ENCODE assay signal across 9 cellular contexts in the genomic region with DNA sequence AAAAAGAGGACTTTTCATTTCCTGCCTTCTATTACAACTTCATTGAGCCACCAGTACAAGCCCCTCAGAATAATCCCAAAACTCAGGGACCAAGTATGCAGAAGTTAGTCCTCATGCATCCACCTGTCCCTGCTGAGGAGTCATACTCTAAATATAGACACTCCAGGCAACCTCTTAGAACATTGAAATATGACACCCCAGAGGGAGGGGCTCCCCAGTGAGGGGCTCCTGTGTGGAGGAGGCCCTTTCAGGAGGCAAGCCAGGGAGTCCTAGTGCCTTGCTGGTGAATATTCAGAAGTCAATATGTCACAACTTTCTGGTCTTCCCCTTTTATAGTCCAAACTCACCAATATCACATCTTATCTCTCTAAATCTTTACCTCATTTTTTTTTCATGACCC. TPM values are rescaled to one million over a fixed set of nuclear protein-coding genes. Genes with fewer than 3 reads are reported as not detected.
DNase-seq lines count a peak whose midpoint lies in the region; ATAC-seq and TF ChIP-seq lines count a peak whose summit lies in the region.
"Had no signal": no experiment of that assay in that cellular context is flagged by ENCODE, and none has a peak within 500 bp of the region (broad histone marks: within the 10 kb centered on the region; RNA-seq: fewer than 3 reads in every experiment).

No MANE protein-coding gene starts in this region.

- no peak overlapping the region for H3K4me3 ChIP-seq in PC-3 (ENCODE audit: low read length)
- H3K4me3 ChIP-seq in ovary: no peak overlapping the region
- H3K4me3 ChIP-seq: skin epidermis had no signal

- H4K20me1 ChIP-seq in PC-3 (ENCODE audit: low read length): no peaks in the 10 kb centered on the region

- DNase-seq in M059J (ENCODE audit: low read depth) (peak; percentile 41), PC-3 (peak; percentile 8), islet precursor cell (peak; percentile 75), ovary (no peak)
- DNase-seq: activated CD4-positive, alpha-beta T cell treated with anti-CD3 and anti-CD28 coated beads for 4 hours had no signal

- H3K36me3 ChIP-seq in PC-3 (ENCODE audit: low read depth, low read length) (no peaks in the 10 kb centered on the region), ovary (no peaks in the 10 kb centered on the region)

- no peak overlapping the region for H3K27ac ChIP-seq in PC-3 (ENCODE audit: low read length)
- H3K27ac ChIP-seq in ovary: no peak overlapping the region
- H3K27ac ChIP-seq: skin epidermis had no signal

- TF ChIP-seq CTCF in PC-3 (conservative IDR thresholded peaks at IDR 0.05; ENCODE audit: low read depth, low read length) (no peak), ovary (IDR thresholded peaks at IDR 0.05) (no peak)

- CTCF ChIA-PET in PC-3 (lab: Charles Lee): no interaction called here

- no peak for TF ChIP-seq POLR2A in ovary (IDR thresholded peaks at IDR 0.05)

- BruUV-seq in PC-3 (replicated peaks; lab: Mats Ljungman, UMichigan): no TSS peak

- ATAC-seq in GM21447 (IDR thresholded peaks at IDR 0.05; ENCODE audit: unreplicated experiment) (peak; percentile 28), PC-3 (no peak), GM19023 (IDR thresholded peaks at IDR 0.05; ENCODE audit: unreplicated experiment) (no peak), HG03442 (IDR thresholded peaks at IDR 0.05; ENCODE audit: unreplicated experiment) (no peak)

- peaks cover 23% of the 10 kb centered on the region for H3K79me2 ChIP-seq in PC-3 (ENCODE audit: low read length)

- no peaks in the 10 kb centered on the region for H3K9me2 ChIP-seq in PC-3 (replicated peaks; ENCODE audit: low read length)

- H3K4me2 ChIP-seq in PC-3 (ENCODE audit: low read length): no peak overlapping the region

- POLR2A ChIA-PET in PC-3 (lab: Charles Lee; ENCODE audit: unreplicated experiment): no interaction called here

- no peak overlapping the region for H3K9ac ChIP-seq in PC-3 (ENCODE audit: low read length)

- H3K4me1 ChIP-seq in PC-3 (ENCODE audit: insufficient read depth, low read length) (peaks cover 18% of the 10 kb centered on the region; the same call in 1 of the 2 replicates), ovary (ENCODE audit: insufficient read depth) (peaks cover 2% of the 10 kb centered on the region)

- H2AFZ ChIP-seq in PC-3 (ENCODE audit: low read length): no peak overlapping the region

- H3F3A ChIP-seq in PC-3 (ENCODE audit: low read length, unreplicated experiment): no peaks in the 10 kb centered on the region

- no peaks in the 10 kb centered on the region for H3K27me3 ChIP-seq in PC-3 (ENCODE audit: low read length)
- H3K27me3 ChIP-seq in ovary: no peaks in the 10 kb centered on the region

- no peak for TF ChIP-seq EP300 in ovary (IDR thresholded peaks at IDR 0.05)

- H3K9me3 ChIP-seq in PC-3 (ENCODE audit: low read length) (no peaks in the 10 kb centered on the region), ovary (no peaks in the 10 kb centered on the region)

- intact Hi-C loops in PC-3 (cut with micrococcal nuclease): loop anchor here (5.0 kb wide), 1 partner anchor 138 kb away; no protein-coding TSS in a partner anchor
- intact Hi-C loops in ovary (cut with DNase I): no loop called here

RNA-seq across cellular contexts. Expression of a gene that starts 1.5 kb away (rescaled TPM):
- 71.8 and 89.8 TPM in 2 replicates for total RNA-seq in M059J (2014; rRNA removed; shearing (Covaris generic))
- total RNA-seq in PC-3 (2014; rRNA removed) (33.7 and 52.8 TPM in 2 replicates), ovary (10 to 100 TPM; 13.7 to 38.3 (median 34.9) TPM)
- 10 to 100 TPM; 29.7 to 76.8 TPM for polyA plus RNA-seq in ovary

RNA-seq across cellular contexts. Expression of a gene that starts 3.6 kb away (rescaled TPM):
- 49.3 and 78.8 TPM in 2 replicates for total RNA-seq in M059J (2014; rRNA removed; shearing (Covaris generic))
- total RNA-seq in PC-3 (2014; rRNA removed) (13.6 and 16.0 TPM in 2 replicates), ovary (10 to 100 TPM; 37.8 to 68.8 (median 57.6) TPM)
- 10 to 100 TPM; 37.5 to 56.5 TPM for polyA plus RNA-seq in ovary

RNA-seq across cellular contexts. Expression of a gene that starts 40.3 kb away (rescaled TPM):
- 28.9 and 44.5 TPM in 2 replicates for total RNA-seq in M059J (2014; rRNA removed; shearing (Covaris generic))
- total RNA-seq in PC-3 (2014; rRNA removed) (0.58 and 0.98 TPM in 2 replicates), ovary (10 to 100 TPM; 36.4 to 90.4 (median 73.7) TPM)
- 10 to 100 TPM; 48.0 to 77.1 TPM for polyA plus RNA-seq in ovary

Comparison
In these comparisons a context has a peak if more than half of its experiments do, and no peak if none do; other contexts are left out.
1. DNase-seq: peak in M059J (single experiment), PC-3 (single experiment) and islet precursor cell (single experiment); none in ovary (0 of 5).
2. RNA of a gene that starts 40.3 kb away (total RNA-seq): 36.4 to 90.4 TPM in ovary and 28.9 to 44.5 TPM in M059J; 0.58 to 0.98 TPM in PC-3; every median in the first group is over 10 times any median in the second.